In the genomic region with DNA sequence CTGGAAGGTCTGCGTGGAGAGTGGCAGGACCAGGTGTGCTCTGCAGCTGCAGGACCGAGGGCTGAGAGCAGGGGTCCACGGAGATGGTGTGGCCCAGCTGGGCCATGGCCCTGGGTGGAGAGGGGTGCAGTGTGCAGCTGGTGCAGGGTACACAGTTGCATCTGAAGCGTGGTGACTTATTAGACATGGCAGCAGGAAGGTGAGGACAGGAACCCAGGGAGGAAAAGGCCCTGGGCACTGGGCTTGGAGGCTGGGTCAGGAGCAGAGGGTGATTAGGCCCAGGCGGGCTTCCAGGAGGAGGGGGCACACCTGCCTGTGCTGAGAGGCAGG, we compare ENCODE assay signal across 1 cellular context.
TF ChIP-seq lines count a peak whose summit lies in the region.

No MANE protein-coding gene starts in this region.

TF ChIP-seq in HepG2, 621 proteins besides CTCF, POLR2A, EP300 and RAD21:
- TF ChIP-seq RXRA (CRISPR knock-in tag; IDR thresholded peaks at IDR 0.05) (no peak), TOE1 (CRISPR knock-in tag; IDR thresholded peaks at IDR 0.05) (no peak), PCBP1 (IDR thresholded peaks at IDR 0.05; ENCODE audit: borderline replicate concordance, low read depth, low read length) (no peak), RFX3 (CRISPR knock-in tag; IDR thresholded peaks at IDR 0.05) (no peak), HMG20B (CRISPR knock-in tag; conservative IDR thresholded peaks at IDR 0.05) (no peak), ZNF121 (CRISPR knock-in tag; IDR thresholded peaks at IDR 0.05) (no peak), ZNF101 (CRISPR knock-in tag; IDR thresholded peaks at IDR 0.05; ENCODE audit: borderline replicate concordance, low read depth) (no peak)
- TF ChIP-seq, protein P1, sequence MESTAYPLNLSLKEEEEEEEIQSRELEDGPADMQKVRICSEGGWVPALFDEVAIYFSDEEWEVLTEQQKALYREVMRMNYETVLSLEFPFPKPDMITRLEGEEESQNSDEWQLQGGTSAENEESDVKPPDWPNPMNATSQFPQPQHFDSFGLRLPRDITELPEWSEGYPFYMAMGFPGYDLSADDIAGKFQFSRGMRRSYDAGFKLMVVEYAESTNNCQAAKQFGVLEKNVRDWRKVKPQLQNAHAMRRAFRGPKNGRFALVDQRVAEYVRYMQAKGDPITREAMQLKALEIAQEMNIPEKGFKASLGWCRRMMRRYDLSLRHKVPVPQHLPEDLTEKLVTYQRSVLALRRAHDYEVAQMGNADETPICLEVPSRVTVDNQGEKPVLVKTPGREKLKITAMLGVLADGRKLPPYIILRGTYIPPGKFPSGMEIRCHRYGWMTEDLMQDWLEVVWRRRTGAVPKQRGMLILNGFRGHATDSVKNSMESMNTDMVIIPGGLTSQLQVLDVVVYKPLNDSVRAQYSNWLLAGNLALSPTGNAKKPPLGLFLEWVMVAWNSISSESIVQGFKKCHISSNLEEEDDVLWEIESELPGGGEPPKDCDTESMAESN (CRISPR knock-in tag; conservative IDR thresholded peaks at IDR 0.05) = no peak
TF ChIP-seq in HepG2: peak in this region for 0.
